In the genomic region with DNA sequence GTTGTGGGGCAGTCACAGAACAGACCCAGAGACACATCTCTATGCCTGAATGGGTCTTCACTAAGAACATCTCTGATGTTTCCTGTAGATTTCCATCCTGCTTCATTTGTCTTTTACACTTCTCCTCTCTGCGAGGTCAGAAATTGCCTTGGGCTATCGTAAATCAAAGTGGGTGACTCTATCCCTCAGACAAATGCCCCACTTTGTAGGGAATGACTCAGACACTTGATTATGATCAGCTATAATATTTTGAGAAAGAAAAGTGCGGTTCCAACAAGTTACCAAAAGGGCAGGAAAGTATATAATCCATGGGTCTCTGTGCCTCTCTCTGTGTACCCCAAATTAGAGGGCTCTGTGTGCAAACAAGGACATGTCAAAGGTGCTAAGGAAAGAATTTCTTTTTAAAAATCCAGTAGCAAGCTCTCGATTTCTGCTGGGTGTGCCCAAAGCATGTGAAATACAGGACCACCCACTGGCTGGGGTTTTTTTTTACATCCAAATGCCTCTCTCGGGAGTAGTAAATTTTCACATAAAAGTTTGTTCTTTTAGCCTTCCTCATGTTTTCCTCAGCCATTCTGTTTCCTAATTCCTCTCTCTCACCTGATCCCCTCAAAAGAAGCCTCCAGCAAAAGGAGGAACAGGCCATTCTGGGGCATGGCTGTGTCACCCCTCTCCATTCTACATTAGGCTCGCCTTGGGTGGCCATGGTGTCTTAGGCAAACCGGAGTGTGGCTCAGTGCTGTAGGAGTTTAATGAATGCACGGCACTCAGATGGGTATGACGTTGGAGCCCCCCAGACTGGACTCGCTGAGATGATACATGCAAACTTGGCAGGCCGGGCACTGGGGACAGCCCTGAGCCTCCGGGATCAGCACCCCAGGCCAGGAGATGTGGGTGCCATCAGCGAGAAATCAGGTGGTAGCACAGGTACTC, we compare ENCODE assay signal across 16 cellular contexts. TPM values are rescaled to one million over a fixed set of nuclear protein-coding genes. Genes with fewer than 3 reads are reported as not detected.
DNase-seq lines count a peak whose midpoint lies in the region; ATAC-seq and TF ChIP-seq lines count a peak whose summit lies in the region.
"Had no signal": no experiment of that assay in that cellular context is flagged by ENCODE, and none has a peak within 500 bp of the region (broad histone marks: within the 10 kb centered on the region; RNA-seq: fewer than 3 reads in every experiment).

No MANE protein-coding gene starts in this region.

- TF ChIP-seq CTCF in HCT116 (IDR thresholded peaks at IDR 0.05 in 2 of 3, conservative IDR thresholded peaks at IDR 0.05 in 1 of 3; ENCODE audit: borderline replicate concordance in 1 of 3, insufficient read depth in 1 of 3, low read depth in 2 of 3, low read length in 2 of 3), result no peak
- no peak for TF ChIP-seq CTCF in upper lobe of left lung (IDR thresholded peaks at IDR 0.05)

- no peak overlapping the region for H2AFZ ChIP-seq in HCT116 (ENCODE audit: low read depth, low read length, poor library complexity, severe bottlenecking)

- H3K9me3 ChIP-seq in HCT116 (ENCODE audit: control insufficient read depth in 1 of 2, insufficient read depth in 1 of 2, low read depth in 1 of 2, low read length in 2 of 2), result no peaks in the 10 kb centered on the region
- H3K9me3 ChIP-seq in upper lobe of left lung, result no peaks in the 10 kb centered on the region
- H3K9me3 ChIP-seq: BLaER1 had no signal

- WGBS in upper lobe of left lung, 2 donors, result 81 to 87% methylated on average over 9 to 13 of the region's 13 CpGs

- TF ChIP-seq POLR2A in HCT116 (IDR thresholded peaks at IDR 0.05; ENCODE audit: borderline replicate concordance, extremely low read depth, insufficient read depth, insufficient read length) (no peak), upper lobe of left lung (IDR thresholded peaks at IDR 0.05) (no peak)

- intact Hi-C loops in HCT116 (cut with micrococcal nuclease), result no loop called here

- no peak for TF ChIP-seq EP300 in upper lobe of left lung (IDR thresholded peaks at IDR 0.05)

- no peaks in the 10 kb centered on the region for H3K9me2 ChIP-seq in HCT116 (ENCODE audit: insufficient read depth)

- no peak for TF ChIP-seq RAD21 in HCT116 (IDR thresholded peaks at IDR 0.05; ENCODE audit: low read depth)

- H3K4me1 ChIP-seq in HCT116 (ENCODE audit: control insufficient read depth in 1 of 2, insufficient read depth in 2 of 2, low read length in 2 of 2), result peaks cover 29 to 36% of the 10 kb centered on the region in 2 experiments
- H3K4me1 ChIP-seq in upper lobe of left lung, result peaks cover 5 to 13% (median 10%) of the 10 kb centered on the region in 4 donors

- RAD21 ChIA-PET in HCT116 (lab: Charles Lee; ENCODE audit: low non-redundant PET in 1 of 2, low total read pairs in 2 of 2, uncharacterized antibody in 2 of 2, unreplicated experiment in 2 of 2), result no interaction called here

- H3K9ac ChIP-seq in HCT116 (ENCODE audit: low read length), result no peak overlapping the region
- H3K9ac ChIP-seq: BLaER1, parathyroid adenoma had no signal

- peak; percentile 36 for ATAC-seq in HCT116
- peak; percentile 15 for ATAC-seq in SK-N-SH treated with all-trans-retinoic acid at 6 μM for 48 hours
- no peak for ATAC-seq in GM18858 (IDR thresholded peaks at IDR 0.05; ENCODE audit: unreplicated experiment)
- no peak for ATAC-seq in GM18861 (IDR thresholded peaks at IDR 0.05; ENCODE audit: unreplicated experiment)
- no peak for ATAC-seq in upper lobe of left lung (ENCODE audit: low FRiP score in 2 of 2)

- H3K36me3 ChIP-seq in HCT116 (ENCODE audit: control insufficient read depth in 1 of 2, insufficient read depth in 2 of 2, low read length in 2 of 2) (no peaks in the 10 kb centered on the region), upper lobe of left lung (no peaks in the 10 kb centered on the region)
- H3K36me3 ChIP-seq: BLaER1 had no signal

- CTCF ChIA-PET in HCT116 (lab: Charles Lee), result no interaction called here

- H3K4me3 ChIP-seq in HCT116 (replicated peaks in 1 of 2; ENCODE audit: low read depth in 1 of 2, low read length in 2 of 2) (no peak overlapping the region; a peak in 1 of 4 replicates), upper lobe of left lung (no peak overlapping the region)
- H3K4me3 ChIP-seq: BLaER1 had no signal

- H3K27me3 ChIP-seq in HCT116 (ENCODE audit: insufficient read depth, low read length) (no peaks in the 10 kb centered on the region), upper lobe of left lung (no peaks in the 10 kb centered on the region)
- H3K27me3 ChIP-seq: BLaER1 had no signal

- H3K27ac ChIP-seq in HCT116 (ENCODE audit: low read depth, low read length) (no peak overlapping the region), upper lobe of left lung (no peak overlapping the region)
- H3K27ac ChIP-seq: BLaER1, parathyroid adenoma had no signal

- peak overlapping the region; percentile 40 for H3K4me2 ChIP-seq in HCT116 (ENCODE audit: low read length)
- H3K4me2 ChIP-seq: BLaER1 had no signal

- H4K20me1 ChIP-seq in HCT116 (ENCODE audit: insufficient read depth), result no peaks in the 10 kb centered on the region
- H4K20me1 ChIP-seq: BLaER1 had no signal

- POLR2A ChIA-PET in HCT116 (lab: Charles Lee), result no interaction called here

- peak; percentile 34 for DNase-seq in AG20443 (ENCODE audit: low spot score)
- DNase-seq in HCT116 (ENCODE audit: low read depth, low spot score), result no peak
- peak; percentile 84 for DNase-seq in mesenteric fat pad (ENCODE audit: low spot score)
- DNase-seq in retina, result no peak
- DNase-seq in upper lobe of left lung, result no peak
- DNase-seq: activated CD4-positive, alpha-beta memory T cell treated with anti-CD3 and anti-CD28 coated beads for 36 hours; GF-D8; KBM-7; NCI-H1930 had no signal

- no TSS peak for BruUV-seq in HCT116 (replicated peaks; lab: Mats Ljungman, UMichigan)

- no peaks in the 10 kb centered on the region for H3K79me2 ChIP-seq in HCT116 (ENCODE audit: insufficient read depth, low read length)
- H3K79me2 ChIP-seq: parathyroid adenoma had no signal

TF ChIP-seq in HCT116, 20 proteins besides CTCF, POLR2A, EP300 and RAD21:
- no peak for TF ChIP-seq ZFX (IDR thresholded peaks at IDR 0.05)
- TF ChIP-seq EZH2 (IDR thresholded peaks at IDR 0.05), result no peak
- no peak for TF ChIP-seq EGR1 (IDR thresholded peaks at IDR 0.05; ENCODE audit: low read depth)
- no peak for TF ChIP-seq YY1 (IDR thresholded peaks at IDR 0.05; ENCODE audit: extremely low read depth, insufficient replicate concordance, low read depth, low read length)
- TF ChIP-seq ZNF274 (IDR thresholded peaks at IDR 0.05; ENCODE audit: low read depth, low read length), result no peak

TF ChIP-seq in SK-N-SH treated with all-trans-retinoic acid at 6 μM for 48 hours, 23 proteins besides CTCF, POLR2A, EP300 and RAD21:
- TF ChIP-seq ISL1 (CRISPR knock-in tag; IDR thresholded peaks at IDR 0.05), result peak; percentile 29
- no peak for TF ChIP-seq SNAI2 (CRISPR knock-in tag; IDR thresholded peaks at IDR 0.05)
- no peak for TF ChIP-seq TCF4 (CRISPR knock-in tag; IDR thresholded peaks at IDR 0.05; ENCODE audit: borderline replicate concordance)
TF ChIP-seq in SK-N-SH treated with all-trans-retinoic acid at 6 μM for 48 hours: peak in this region for 1.

RNA-seq across cellular contexts. Expression of a gene that starts 6.3 kb away (rescaled TPM):
- total RNA-seq in HCT116 (2021; ENCODE audit: unreplicated experiment) (not detected), mesenteric fat pad (not detected), upper lobe of left lung (not detected)
- not detected in 2 replicates for polyA plus RNA-seq in HCT116 (2012)
- total RNA-seq: activated CD4-positive, alpha-beta memory T cell treated with anti-CD3 and anti-CD28 coated beads for 36 hours; mesothelial cell of epicardium; T-helper 2 cell treated with Interferon-gamma antibody and Interleukin-4, amounts not matched to agents 100 ng/mL and 5 ng/mL, for 36 hours had no signal

RNA-seq across cellular contexts. Expression of a gene that starts 20.3 kb away (rescaled TPM):
- 0.20 TPM for total RNA-seq in HCT116 (2021; ENCODE audit: unreplicated experiment)
- polyA plus RNA-seq in HCT116 (2012), result 0.08 and 0.30 TPM in 2 replicates
- 1.3 TPM for total RNA-seq in mesenteric fat pad
- total RNA-seq in upper lobe of left lung, result 1 to 10 TPM in 3 of 6 donors, under 1 TPM in 3; 0.67 to 2.1 (median 1.1) TPM

Comparison
In these comparisons a context has a peak if more than half of its experiments do, and no peak if none do; other contexts are left out.
1. DNase-seq: peak in AG20443 (single experiment) and mesenteric fat pad (single experiment); none in HCT116 (single experiment), retina (single experiment) and upper lobe of left lung (0 of 2).
2. ATAC-seq: peak in HCT116 (single experiment) and SK-N-SH treated with all-trans-retinoic acid at 6 μM for 48 hours (single experiment); none in GM18858 (single experiment), GM18861 (single experiment) and upper lobe of left lung (0 of 2).